8 cellular contexts compared by ENCODE assay signal in the genomic region with DNA sequence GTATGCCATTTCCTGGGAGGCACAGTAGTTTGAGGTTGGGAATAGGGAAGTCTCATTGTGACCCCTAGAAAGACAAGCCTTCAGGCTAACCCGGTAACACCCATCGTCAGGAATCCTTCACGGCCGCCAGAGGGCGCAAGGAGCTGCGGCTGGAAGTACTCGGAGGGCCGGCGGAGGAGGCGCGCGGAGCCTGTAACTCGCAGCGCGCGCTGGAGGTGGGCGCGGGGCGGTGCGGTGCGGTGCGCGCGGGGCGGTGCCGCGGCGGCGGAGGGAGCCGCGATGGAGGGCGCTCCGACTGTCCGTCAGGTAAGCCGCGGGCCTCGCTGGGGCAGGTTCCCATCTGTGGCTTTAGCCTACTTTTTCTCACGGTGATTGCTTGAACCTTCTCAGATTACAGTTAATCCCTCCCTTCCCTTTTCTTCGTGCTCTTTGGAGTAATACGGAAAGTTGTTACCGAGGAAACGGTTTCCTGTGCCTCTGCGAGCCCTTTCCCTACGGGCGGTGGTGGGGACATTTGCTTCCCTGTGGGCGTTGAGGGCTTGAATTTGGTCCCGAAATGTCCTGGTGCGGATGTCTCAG. TPM values are rescaled to one million over a fixed set of nuclear protein-coding genes. Genes with fewer than 3 reads are reported as not detected.
DNase-seq lines count a peak whose midpoint lies in the region; ATAC-seq and TF ChIP-seq lines count a peak whose summit lies in the region.

A gene (plus strand): TSS at position 158 of the 579 bp plus-strand sequence. CDS start 122 bp downstream, at position 280.

- H3K4me1 ChIP-seq in liver (ENCODE audit: control insufficient read depth in 4 of 4, insufficient read depth in 4 of 4, low read length in 3 of 4): peaks cover 0 to 14% (median 1%) of the 10 kb centered on the region in 4 donors

- H3K27ac ChIP-seq in C4-2B (peak within 1 kb of the TSS; percentile 56), liver (ENCODE audit: low read depth in 1 of 2, low read length in 2 of 2) (peak within 1 kb of the TSS; percentile 25 to 76)

- no peaks in the 10 kb centered on the region for H3K36me3 ChIP-seq in liver (ENCODE audit: control insufficient read depth in 4 of 4, insufficient read depth in 3 of 4, low read depth in 1 of 4, low read length in 3 of 4)

- no peaks in the 10 kb centered on the region for H3K9me3 ChIP-seq in liver (ENCODE audit: control insufficient read depth in 4 of 4, low read length in 3 of 4)

- ATAC-seq in GM19397 (IDR thresholded peaks at IDR 0.05; ENCODE audit: unreplicated experiment) (peak; percentile 95), HG03558 (IDR thresholded peaks at IDR 0.05; ENCODE audit: extremely low read depth, unreplicated experiment) (peak; percentile 73)

- under 1% methylated on average over 48 of the region's 48 CpGs for WGBS in liver

- TF ChIP-seq RAD21 in liver (IDR thresholded peaks at IDR 0.05): peak; percentile 78 to 86

- H3K9ac ChIP-seq in liver (ENCODE audit: low read depth in 1 of 2, low read length in 2 of 2): peak within 1 kb of the TSS; percentile 75 to 77

- DNase-seq in NCI-H526 treated with DMSO at 0.1 percent for 48 hours (lab: John Stamatoyannopoulos, UW) (peak; percentile 65), dermis blood vessel endothelial cell (peak; percentile 96)
- DNase-seq in activated CD4-positive, alpha-beta T cell treated with anti-CD3 and anti-CD28 coated beads, Interleukin-2, amount 50 U/mL, for 1 hour: peak; percentile 82
- DNase-seq in stimulated activated CD4-positive, alpha-beta T cell treated with anti-CD3 and anti-CD28 coated beads, Interleukin-4, amount 100 ng/mL, for 1 hour: peak; percentile 85

- peak; percentile 93 for TF ChIP-seq CTCF in C4-2B (conservative IDR thresholded peaks at IDR 0.05)
- peak; percentile 84 for TF ChIP-seq CTCF in liver (IDR thresholded peaks at IDR 0.05; ENCODE audit: low read depth, low read length, missing input control)

- peak within 1 kb of the TSS; percentile 55 to 79 (median 75) for H3K4me3 ChIP-seq in liver (ENCODE audit: low read depth in 1 of 3, low read length in 3 of 3)

- no peaks in the 10 kb centered on the region for H3K27me3 ChIP-seq in liver (ENCODE audit: control insufficient read depth in 4 of 4, insufficient read depth in 4 of 4, low read length in 3 of 4)

TF ChIP-seq in liver, 16 proteins besides CTCF, POLR2A, EP300 and RAD21:
- TF ChIP-seq EGR1 (IDR thresholded peaks at IDR 0.05; ENCODE audit: low read depth in 2 of 2): no peak
- TF ChIP-seq, protein P1, sequence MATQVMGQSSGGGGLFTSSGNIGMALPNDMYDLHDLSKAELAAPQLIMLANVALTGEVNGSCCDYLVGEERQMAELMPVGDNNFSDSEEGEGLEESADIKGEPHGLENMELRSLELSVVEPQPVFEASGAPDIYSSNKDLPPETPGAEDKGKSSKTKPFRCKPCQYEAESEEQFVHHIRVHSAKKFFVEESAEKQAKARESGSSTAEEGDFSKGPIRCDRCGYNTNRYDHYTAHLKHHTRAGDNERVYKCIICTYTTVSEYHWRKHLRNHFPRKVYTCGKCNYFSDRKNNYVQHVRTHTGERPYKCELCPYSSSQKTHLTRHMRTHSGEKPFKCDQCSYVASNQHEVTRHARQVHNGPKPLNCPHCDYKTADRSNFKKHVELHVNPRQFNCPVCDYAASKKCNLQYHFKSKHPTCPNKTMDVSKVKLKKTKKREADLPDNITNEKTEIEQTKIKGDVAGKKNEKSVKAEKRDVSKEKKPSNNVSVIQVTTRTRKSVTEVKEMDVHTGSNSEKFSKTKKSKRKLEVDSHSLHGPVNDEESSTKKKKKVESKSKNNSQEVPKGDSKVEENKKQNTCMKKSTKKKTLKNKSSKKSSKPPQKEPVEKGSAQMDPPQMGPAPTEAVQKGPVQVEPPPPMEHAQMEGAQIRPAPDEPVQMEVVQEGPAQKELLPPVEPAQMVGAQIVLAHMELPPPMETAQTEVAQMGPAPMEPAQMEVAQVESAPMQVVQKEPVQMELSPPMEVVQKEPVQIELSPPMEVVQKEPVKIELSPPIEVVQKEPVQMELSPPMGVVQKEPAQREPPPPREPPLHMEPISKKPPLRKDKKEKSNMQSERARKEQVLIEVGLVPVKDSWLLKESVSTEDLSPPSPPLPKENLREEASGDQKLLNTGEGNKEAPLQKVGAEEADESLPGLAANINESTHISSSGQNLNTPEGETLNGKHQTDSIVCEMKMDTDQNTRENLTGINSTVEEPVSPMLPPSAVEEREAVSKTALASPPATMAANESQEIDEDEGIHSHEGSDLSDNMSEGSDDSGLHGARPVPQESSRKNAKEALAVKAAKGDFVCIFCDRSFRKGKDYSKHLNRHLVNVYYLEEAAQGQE (IDR thresholded peaks at IDR 0.05): no peak
- TF ChIP-seq, protein P2, sequence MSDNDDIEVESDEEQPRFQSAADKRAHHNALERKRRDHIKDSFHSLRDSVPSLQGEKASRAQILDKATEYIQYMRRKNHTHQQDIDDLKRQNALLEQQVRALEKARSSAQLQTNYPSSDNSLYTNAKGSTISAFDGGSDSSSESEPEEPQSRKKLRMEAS (IDR thresholded peaks at IDR 0.05): no peak
- TF ChIP-seq HNF4A (conservative IDR thresholded peaks at IDR 0.05): no peak

RNA-seq across cellular contexts. Expression of the gene that starts here (rescaled TPM):
- total RNA-seq in dermis blood vessel endothelial cell (58.2 and 65.7 TPM in 2 replicates), liver (10 to 100 TPM in 1 of 2 donors, 1 to 10 TPM in 1; 2.3 to 17.0 TPM)
- 1 to 10 TPM; 4.6 to 7.9 TPM for polyA plus RNA-seq in liver

Comparison
In these comparisons a context has a peak if more than half of its experiments do, and no peak if none do; other contexts are left out.
1. Peak in every context shown above with its lines: DNase-seq, ATAC-seq, H3K4me3 ChIP-seq and H3K27ac ChIP-seq.